1 cellular context compared by ENCODE assay signal in genomic region chr1:118589486-118589885, GRCh38.
TF ChIP-seq lines count a peak whose summit lies in the region.

No MANE protein-coding gene starts in this region.

TF ChIP-seq in H1, 55 proteins besides CTCF, POLR2A, EP300 and RAD21:
- no peak for TF ChIP-seq EGR1 (IDR thresholded peaks at IDR 0.05; ENCODE audit: borderline replicate concordance, low read depth, low read length)
